Comparison of ENCODE assay signal across 23 cellular contexts in genomic region chr10:21242915-21243314, GRCh38.
DNase-seq lines count a peak whose midpoint lies in the region; ATAC-seq and TF ChIP-seq lines count a peak whose summit lies in the region.
"Had no signal": no experiment of that assay in that cellular context is flagged by ENCODE, and none has a peak within 500 bp of the region (broad histone marks: within the 10 kb centered on the region; RNA-seq: fewer than 3 reads in every experiment).

No MANE protein-coding gene starts in this region.

- POLR2A ChIA-PET in Caco-2 (lab: Charles Lee) (interaction anchor here (0.6 to 0.9 kb wide), 5 partner anchors 66 to 710 kb away, joined by 3 to 10 read pairs (median 4); no protein-coding TSS in a partner anchor), HEK293 (lab: Yijun Ruan, JAX) (no interaction called here)

- H3K9me3 ChIP-seq in Caco-2 (no peaks in the 10 kb centered on the region), HEK293 (ENCODE audit: control insufficient read depth, insufficient read depth, low read depth, low read length) (no peaks in the 10 kb centered on the region), endodermal cell (ENCODE audit: control insufficient read depth, low read length) (no peaks in the 10 kb centered on the region)
- H3K9me3 ChIP-seq: A549 had no signal

- intact Hi-C loops in Caco-2 (cut with micrococcal nuclease; ENCODE audit: unreplicated experiment) = loop anchor here (1.0 to 2.0 kb wide), 4 partner anchors 20 to 146 kb away; no protein-coding TSS in a partner anchor

- H3K36me3 Mint-ChIP-seq in Caco-2 (ENCODE audit: insufficient read depth, unreplicated experiment) (peaks cover 6% of the 10 kb centered on the region), endodermal cell (ENCODE audit: low read depth) (peaks cover 36% of the 10 kb centered on the region), progenitor cell of endocrine pancreas (ENCODE audit: insufficient read depth) (no peaks in the 10 kb centered on the region)
- no peaks in the 10 kb centered on the region for H3K36me3 Mint-ChIP-seq in activated T-helper 17 cell treated with anti-CD3 and anti-CD28 coated beads, Interleukin-2, amount 50 U/mL, for 72 hours (ENCODE audit: low read depth)
- H3K36me3 Mint-ChIP-seq: CD8-positive, alpha-beta T cell had no signal

- DNase-seq in Caco-2 (peak; percentile 62 to 71), endodermal cell (peak; percentile 24), progenitor cell of endocrine pancreas (ENCODE audit: low spot score, unreplicated experiment) (no peak), brain microvascular endothelial cell (no peak), NOMO-1 (lab: John Stamatoyannopoulos, UW; ENCODE audit: unreplicated experiment in 2 of 2) (no peak)
- DNase-seq: AML-193; CD4-positive, alpha-beta T cell; CD8-positive, alpha-beta T cell; DMS 273 treated with DMSO at 0.1 percent for 48 hours; DMS153; DMS53; DMS79; DND-41; EL; GDM1 had no signal

- no peak overlapping the region for H3K27ac ChIP-seq in HEK293 (ENCODE audit: extremely low read depth, low read depth, low read length)
- H3K27ac ChIP-seq in endodermal cell (ENCODE audit: low read depth, low read length) = no peak overlapping the region
- H3K27ac ChIP-seq in brain microvascular endothelial cell = no peak overlapping the region
- H3K27ac ChIP-seq: 22Rv1; A549; BLaER1 treated with 17β-estradiol and CSF1 and Interleukin-3, amounts not matched to agents 10 nM and 100 nM; C4-2B had no signal

- in situ Hi-C loops in brain microvascular endothelial cell (cut with HindIII; ENCODE audit: low pct_ligation_motif_present, low sequenced_read_pairs) = no loop called here

- ATAC-seq in activated T-helper 17 cell treated with anti-CD3 and anti-CD28 coated beads, Interleukin-2, amount 50 U/mL, for 72 hours (replicated peaks) = no peak
- ATAC-seq: A549; CD8-positive, alpha-beta T cell; GM12878 had no signal

- H3K36me3 ChIP-seq in Caco-2 (ENCODE audit: control insufficient read depth, insufficient read depth, low read length) = no peaks in the 10 kb centered on the region
- no peaks in the 10 kb centered on the region for H3K36me3 ChIP-seq in HEK293 (ENCODE audit: control insufficient read depth in 2 of 2, insufficient read depth in 1 of 2, low read length in 2 of 2)
- no peaks in the 10 kb centered on the region for H3K36me3 ChIP-seq in endodermal cell (ENCODE audit: control insufficient read depth, insufficient read depth, low read length)
- H3K36me3 ChIP-seq in brain microvascular endothelial cell (replicated peaks) = no peaks in the 10 kb centered on the region
- H3K36me3 ChIP-seq: BLaER1 treated with 17β-estradiol and CSF1 and Interleukin-3, amounts not matched to agents 10 nM and 100 nM had no signal

- H3K4me3 Mint-ChIP-seq in Caco-2 (ENCODE audit: unreplicated experiment) (peak overlapping the region; percentile 61), endodermal cell (no peak overlapping the region), progenitor cell of endocrine pancreas (ENCODE audit: low read depth) (no peak overlapping the region)
- no peak overlapping the region for H3K4me3 Mint-ChIP-seq in activated T-helper 17 cell treated with anti-CD3 and anti-CD28 coated beads, Interleukin-2, amount 50 U/mL, for 72 hours
- H3K4me3 Mint-ChIP-seq: B cell; CD4-positive, alpha-beta T cell; CD8-positive, alpha-beta T cell had no signal

- H3K27me3 ChIP-seq in Caco-2 (replicated peaks; ENCODE audit: control insufficient read depth, insufficient read depth, low read length) (no peaks in the 10 kb centered on the region), endodermal cell (ENCODE audit: control insufficient read depth, insufficient read depth, low read length, poor library complexity, severe bottlenecking) (no peaks in the 10 kb centered on the region), brain microvascular endothelial cell (replicated peaks) (no peaks in the 10 kb centered on the region)
- H3K27me3 ChIP-seq: BLaER1 treated with 17β-estradiol and CSF1 and Interleukin-3, amounts not matched to agents 10 nM and 100 nM had no signal

- BruUV-seq in Caco-2 (replicated peaks; lab: Mats Ljungman, UMichigan) = no TSS peak

- peak overlapping the region; percentile 84 for H3K27ac Mint-ChIP-seq in Caco-2 (ENCODE audit: unreplicated experiment)
- peak overlapping the region; percentile 79 for H3K27ac Mint-ChIP-seq in endodermal cell
- peak overlapping the region; percentile 42 for H3K27ac Mint-ChIP-seq in progenitor cell of endocrine pancreas
- H3K27ac Mint-ChIP-seq in activated T-helper 17 cell treated with anti-CD3 and anti-CD28 coated beads, Interleukin-2, amount 50 U/mL, for 72 hours = no peak overlapping the region
- H3K27ac Mint-ChIP-seq: B cell; CD4-positive, alpha-beta T cell; CD8-positive, alpha-beta T cell had no signal

- H3K4me3 ChIP-seq in Caco-2 (ENCODE audit: low read depth, low read length) = no peak overlapping the region
- H3K4me3 ChIP-seq in HEK293 (ENCODE audit: low read depth, low read length) = no peak overlapping the region
- H3K4me3 ChIP-seq in endodermal cell (ENCODE audit: low read length) = no peak overlapping the region
- no peak overlapping the region for H3K4me3 ChIP-seq in brain microvascular endothelial cell (ENCODE audit: low read depth, low read length)
- H3K4me3 ChIP-seq: A549; BLaER1 treated with 17β-estradiol and CSF1 and Interleukin-3, amounts not matched to agents 10 nM and 100 nM; GM12878 had no signal

- TF ChIP-seq CTCF in Caco-2 (IDR thresholded peaks at IDR 0.05; ENCODE audit: insufficient read depth in 1 of 2, low read depth in 1 of 2, low read length in 1 of 2, severe bottlenecking in 1 of 2, unreplicated experiment in 1 of 2) (no peak), HEK293 (tag by site-specific recombination; IDR thresholded peaks at IDR 0.05) (no peak), endodermal cell (conservative IDR thresholded peaks at IDR 0.05) (no peak), progenitor cell of endocrine pancreas (IDR thresholded peaks at IDR 0.05; ENCODE audit: unreplicated experiment) (no peak), brain microvascular endothelial cell (IDR thresholded peaks at IDR 0.05; ENCODE audit: low read depth, low read length, missing control alignments) (no peak)

- H3K27me3 Mint-ChIP-seq in Caco-2 (ENCODE audit: insufficient read depth, unreplicated experiment) = no peaks in the 10 kb centered on the region
- H3K27me3 Mint-ChIP-seq in endodermal cell (ENCODE audit: insufficient read depth) = no peaks in the 10 kb centered on the region
- no peaks in the 10 kb centered on the region for H3K27me3 Mint-ChIP-seq in progenitor cell of endocrine pancreas
- peaks cover 13% of the 10 kb centered on the region for H3K27me3 Mint-ChIP-seq in activated T-helper 17 cell treated with anti-CD3 and anti-CD28 coated beads, Interleukin-2, amount 50 U/mL, for 72 hours
- H3K27me3 Mint-ChIP-seq: B cell had no signal

- CTCF ChIA-PET in Caco-2 (lab: Charles Lee) = interaction anchor here (0.5 to 1.2 kb wide), 11 partner anchors 27 to 559 kb away, joined by 3 to 15 read pairs (median 4); no protein-coding TSS in a partner anchor
- CTCF ChIA-PET in HEK293 (lab: Yijun Ruan, JAX) = no interaction called here

- H3K9me3 Mint-ChIP-seq in Caco-2 (ENCODE audit: unreplicated experiment) (no peaks in the 10 kb centered on the region), endodermal cell (peaks cover 2% of the 10 kb centered on the region), progenitor cell of endocrine pancreas (ENCODE audit: low read depth) (no peaks in the 10 kb centered on the region)
- H3K9me3 Mint-ChIP-seq in activated T-helper 17 cell treated with anti-CD3 and anti-CD28 coated beads, Interleukin-2, amount 50 U/mL, for 72 hours = no peaks in the 10 kb centered on the region
- H3K9me3 Mint-ChIP-seq: CD4-positive, alpha-beta T cell had no signal

- WGBS in endodermal cell (ENCODE audit: insufficient coverage in 1 of 2, insufficient read length in 1 of 2), 2 experiments = 90 to 100% methylated on average over 3 of the region's 3 CpGs

- H3K4me1 Mint-ChIP-seq in Caco-2 (ENCODE audit: low read depth, unreplicated experiment) (peaks cover 26% of the 10 kb centered on the region), endodermal cell (peaks cover 21% of the 10 kb centered on the region), progenitor cell of endocrine pancreas (ENCODE audit: low read depth) (peaks cover 19% of the 10 kb centered on the region)
- no peaks in the 10 kb centered on the region for H3K4me1 Mint-ChIP-seq in activated T-helper 17 cell treated with anti-CD3 and anti-CD28 coated beads, Interleukin-2, amount 50 U/mL, for 72 hours
- H3K4me1 Mint-ChIP-seq: B cell had no signal

- H3K9ac ChIP-seq in endodermal cell (ENCODE audit: extremely low read depth, low read length, poor library complexity, severe bottlenecking) = no peak overlapping the region
- H3K9ac ChIP-seq: BLaER1 treated with 17β-estradiol and CSF1 and Interleukin-3, amounts not matched to agents 10 nM and 100 nM had no signal

- H3K4me1 ChIP-seq in Caco-2 = peaks cover 19% of the 10 kb centered on the region
- no peaks in the 10 kb centered on the region for H3K4me1 ChIP-seq in HEK293 (ENCODE audit: control insufficient read depth, insufficient read depth, low read length)
- H3K4me1 ChIP-seq in endodermal cell (ENCODE audit: control insufficient read depth, insufficient read depth, low read length) = peaks cover 5% of the 10 kb centered on the region
- H3K4me1 ChIP-seq: A549; BLaER1 treated with 17β-estradiol and CSF1 and Interleukin-3, amounts not matched to agents 10 nM and 100 nM had no signal

TF ChIP-seq in HEK293, 187 proteins besides CTCF, POLR2A, EP300 and RAD21:
- no peak for TF ChIP-seq ZNF140 (tag by site-specific recombination; IDR thresholded peaks at IDR 0.05)
- TF ChIP-seq SCRT2 (tag by site-specific recombination; IDR thresholded peaks at IDR 0.05) = peak; percentile 59
TF ChIP-seq in HEK293: peak in this region for 1.

Comparison
In these comparisons a context has a peak if more than half of its experiments do, and no peak if none do; other contexts are left out.
1. DNase-seq: peak in Caco-2 (2 of 2) and endodermal cell (single experiment); none in progenitor cell of endocrine pancreas (single experiment), brain microvascular endothelial cell (single experiment) and NOMO-1 (0 of 2).